Comparison of ENCODE assay signal across 25 cellular contexts in genomic region chr21:36713746-36714145, GRCh38. TPM values are rescaled to one million over a fixed set of nuclear protein-coding genes. Genes with fewer than 3 reads are reported as not detected.
"Had no signal": no experiment of that assay in that cellular context is flagged by ENCODE, and none has a peak within 500 bp of the region (broad histone marks: within the 10 kb centered on the region; RNA-seq: fewer than 3 reads in every experiment).

No MANE protein-coding gene starts in this region.

- H3K27ac ChIP-seq: dorsolateral prefrontal cortex, gastrocnemius medialis, heart right ventricle, neural progenitor cell, pancreas, psoas muscle, right atrium auricular region, testis, tibial nerve, upper lobe of right lung, vagina had no signal

- H3K4me1 ChIP-seq: psoas muscle had no signal

- H3K9me3 ChIP-seq: gastrocnemius medialis, heart right ventricle, pancreas, psoas muscle, right atrium auricular region, testis, tibial nerve, upper lobe of right lung, vagina had no signal

- H3K4me1 Mint-ChIP-seq: memory B cell had no signal

- H3K36me3 Mint-ChIP-seq: memory B cell; mesothelial cell of epicardium; natural killer cell treated with Interleukin-12 subunit alpha and Interleukin-12 subunit beta and Interleukin-15 and Interleukin-18, amount 100 ng/mL, for 72 hours; neural progenitor cell; stimulated activated naive B cell treated with anti-CD40 and anti-IgM and Interleukin-4, amounts not matched to agents 10 μg/mL and 1 μg/mL and 100 μg/mL, for 72 hours had no signal

- H3K4me3 Mint-ChIP-seq: memory B cell; mesothelial cell of epicardium; natural killer cell treated with Interleukin-12 subunit alpha and Interleukin-12 subunit beta and Interleukin-15 and Interleukin-18, amount 100 ng/mL, for 72 hours; neural progenitor cell; stimulated activated naive B cell treated with anti-CD40 and anti-IgM and Interleukin-4, amounts not matched to agents 10 μg/mL and 1 μg/mL and 100 μg/mL, for 72 hours; stimulated activated naive CD8-positive, alpha-beta T cell treated with anti-CD3 and anti-CD28 coated beads, Interleukin-15, amount 100 ng/mL, for 72 hours had no signal

- DNase-seq: cortex of kidney; dorsolateral prefrontal cortex; effector CD8-positive, alpha-beta T cell; gastrocnemius medialis; heart right ventricle; hypothalamus; kidney glomerular epithelial cell; nucleus accumbens; pancreas; psoas muscle; stimulated activated CD4-positive, alpha-beta T cell treated with anti-CD3 and anti-CD28 coated beads, Interleukin-4, amount 100 ng/mL, for 4 hours; stimulated activated naive B cell treated with anti-CD40 and anti-IgM and Interleukin-4, amounts not matched to agents 10 μg/mL and 1 μg/mL and 100 μg/mL, for 72 hours; stimulated activated naive CD8-positive, alpha-beta T cell treated with anti-CD3 and anti-CD28 coated beads, Interleukin-15, amount 100 ng/mL, for 72 hours; testis; upper lobe of right lung had no signal

- H3K27me3 ChIP-seq: testis had no signal

- H3K27ac Mint-ChIP-seq: memory B cell; mesothelial cell of epicardium; natural killer cell treated with Interleukin-12 subunit alpha and Interleukin-12 subunit beta and Interleukin-15 and Interleukin-18, amount 100 ng/mL, for 72 hours; neural progenitor cell; stimulated activated naive B cell treated with anti-CD40 and anti-IgM and Interleukin-4, amounts not matched to agents 10 μg/mL and 1 μg/mL and 100 μg/mL, for 72 hours; stimulated activated naive CD8-positive, alpha-beta T cell treated with anti-CD3 and anti-CD28 coated beads, Interleukin-15, amount 100 ng/mL, for 72 hours had no signal

- H3K4me2 ChIP-seq: neural progenitor cell had no signal

- H3K9me3 Mint-ChIP-seq: memory B cell; natural killer cell treated with Interleukin-12 subunit alpha and Interleukin-12 subunit beta and Interleukin-15 and Interleukin-18, amount 100 ng/mL, for 72 hours; neural progenitor cell; stimulated activated naive B cell treated with anti-CD40 and anti-IgM and Interleukin-4, amounts not matched to agents 10 μg/mL and 1 μg/mL and 100 μg/mL, for 72 hours; stimulated activated naive CD8-positive, alpha-beta T cell treated with anti-CD3 and anti-CD28 coated beads, Interleukin-15, amount 100 ng/mL, for 72 hours had no signal

- H3K4me3 ChIP-seq: dorsolateral prefrontal cortex, gastrocnemius medialis, heart right ventricle, neural progenitor cell, pancreas, psoas muscle, right atrium auricular region, testis, tibial nerve, upper lobe of right lung, vagina had no signal

- H3K36me3 ChIP-seq: gastrocnemius medialis, heart right ventricle, neural progenitor cell, pancreas, right atrium auricular region, tibial nerve, upper lobe of right lung, vagina had no signal

- H2AFZ ChIP-seq: neural progenitor cell had no signal

RNA-seq across cellular contexts. Expression of gene SIM2, which starts 14.8 kb away (rescaled TPM):
- total RNA-seq: fibroblast of villous mesenchyme, left lobe of liver, mesothelial cell of epicardium, right atrium auricular region, subcutaneous adipose tissue, tibial nerve, upper lobe of right lung, vagina had no signal
